Comparison of ENCODE assay signal across 8 cellular contexts in genomic region chr2:10028988-10029874, GRCh38. TPM values are rescaled to one million over a fixed set of nuclear protein-coding genes. Genes with fewer than 3 reads are reported as not detected.
A peak's percentile ranks its signal among the peaks of the same experiment; 100 is the strongest.
DNase-seq lines count a peak whose midpoint lies in the region; TF ChIP-seq lines count a peak whose summit lies in the region.

No MANE protein-coding gene starts in this region.

- H3K27me3 ChIP-seq in right atrium auricular region: no peaks in the 10 kb centered on the region

- no peaks in the 10 kb centered on the region for H3K9me3 ChIP-seq in right atrium auricular region

- H3K27ac ChIP-seq in right atrium auricular region: peak overlapping the region; percentile 54 to 61

- H3K27ac Mint-ChIP-seq in activated T-cell treated with anti-CD3 and anti-CD28 coated beads, Interleukin-2, amount 50 U/mL, for 24 hours: peak overlapping the region; percentile 71

- in situ Hi-C loops in G401 (cut with HindIII; ENCODE audit: low sequenced_read_pairs): no loop called here

- H3K4me3 ChIP-seq in right atrium auricular region: peak overlapping the region in 1 of 2 donors; percentile 7

- no peak for TF ChIP-seq CTCF in right atrium auricular region (IDR thresholded peaks at IDR 0.05)

- peaks cover 0 to 22% of the 10 kb centered on the region in 2 donors for H3K4me1 ChIP-seq in right atrium auricular region

- H3K9me3 Mint-ChIP-seq in activated T-cell treated with anti-CD3 and anti-CD28 coated beads, Interleukin-2, amount 50 U/mL, for 24 hours: no peaks in the 10 kb centered on the region

- no peaks in the 10 kb centered on the region for H3K27me3 Mint-ChIP-seq in activated T-cell treated with anti-CD3 and anti-CD28 coated beads, Interleukin-2, amount 50 U/mL, for 24 hours

- H3K36me3 ChIP-seq in right atrium auricular region: no peaks in the 10 kb centered on the region

- peaks cover 21% of the 10 kb centered on the region for H3K4me1 Mint-ChIP-seq in activated T-cell treated with anti-CD3 and anti-CD28 coated beads, Interleukin-2, amount 50 U/mL, for 24 hours (ENCODE audit: low read depth)

- DNase-seq in NCI-H1417 (lab: John Stamatoyannopoulos, UW) (peak in 2 of 3 experiments; percentile 82 to 88), NCI-H1417 treated with DMSO at 0.1 percent for 48 hours (lab: John Stamatoyannopoulos, UW) (no peak), Kasumi-1 (lab: John Stamatoyannopoulos, UW) (peak; percentile 76 to 80), right atrium auricular region (ENCODE audit: low spot score) (peak; percentile 85), NCI-H1436 (lab: John Stamatoyannopoulos, UW) (no peak), G401 (ENCODE audit: low spot score) (no peak)
- peak; percentile 62 for DNase-seq in activated T-cell treated with anti-CD3 and anti-CD28 coated beads, Interleukin-2, amount 50 U/mL, for 24 hours
- DNase-seq in stimulated activated CD4-positive, alpha-beta T cell treated with anti-CD3 and anti-CD28 coated beads, Interleukin-1b, Interleukin-23, amount 100 ng/mL, for 48 hours: peak; percentile 31

- H3K36me3 Mint-ChIP-seq in activated T-cell treated with anti-CD3 and anti-CD28 coated beads, Interleukin-2, amount 50 U/mL, for 24 hours (ENCODE audit: low read depth): no peaks in the 10 kb centered on the region

- H3K4me3 Mint-ChIP-seq in activated T-cell treated with anti-CD3 and anti-CD28 coated beads, Interleukin-2, amount 50 U/mL, for 24 hours: peak overlapping the region; percentile 48

RNA-seq across cellular contexts. Expression of gene KLF11, which starts 14.1 kb away (rescaled TPM):
- total RNA-seq in right atrium auricular region: 10 to 100 TPM; 18.8 to 30.6 TPM
- 4.4 and 6.9 TPM in 2 replicates for total RNA-seq in G401 (2014; rRNA removed; shearing (Covaris generic))

RNA-seq across cellular contexts. Expression of gene CYS1, which starts 51.0 kb away (rescaled TPM):
- total RNA-seq in right atrium auricular region: 1 to 10 TPM; 4.8 to 5.9 TPM
- total RNA-seq in G401 (2014; rRNA removed; shearing (Covaris generic)): 11.2 and 14.1 TPM in 2 replicates

Comparison
In these comparisons a context has a peak if more than half of its experiments do, and no peak if none do; other contexts are left out.
1. DNase-seq: peak in NCI-H1417 (2 of 3), Kasumi-1 (2 of 2), activated T-cell treated with anti-CD3 and anti-CD28 coated beads, Interleukin-2, amount 50 U/mL, for 24 hours (single experiment), right atrium auricular region (single experiment) and stimulated activated CD4-positive, alpha-beta T cell treated with anti-CD3 and anti-CD28 coated beads, Interleukin-1b, Interleukin-23, amount 100 ng/mL, for 48 hours (single experiment); none in NCI-H1417 treated with DMSO at 0.1 percent for 48 hours (single experiment), NCI-H1436 (single experiment) and G401 (single experiment).